14 cellular contexts compared by ENCODE assay signal in the genomic region with DNA sequence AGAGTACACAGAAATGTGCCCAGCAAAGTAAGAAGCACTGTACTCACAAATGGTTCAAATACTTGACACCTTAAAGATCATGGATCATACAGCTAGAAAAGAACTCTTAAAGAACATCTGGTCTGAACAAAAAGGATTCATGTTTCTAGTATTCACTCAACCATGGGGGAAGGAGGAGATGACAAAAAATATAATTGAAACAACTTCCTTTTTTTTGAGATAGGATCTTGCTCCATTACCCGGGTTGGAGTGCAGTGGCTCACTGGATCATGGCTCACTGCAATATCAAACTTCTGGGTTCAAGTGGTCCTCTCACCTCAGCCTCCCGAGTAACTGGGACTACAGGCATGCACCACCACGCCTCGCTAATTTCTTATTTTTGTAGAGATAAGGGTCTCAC. TPM values are rescaled to one million over a fixed set of nuclear protein-coding genes. Genes with fewer than 3 reads are reported as not detected.
DNase-seq lines count a peak whose midpoint lies in the region; TF ChIP-seq lines count a peak whose summit lies in the region.
"Had no signal": no experiment of that assay in that cellular context is flagged by ENCODE, and none has a peak within 500 bp of the region (broad histone marks: within the 10 kb centered on the region; RNA-seq: fewer than 3 reads in every experiment).

No MANE protein-coding gene starts in this region.

- CTCF ChIA-PET in activated CD4-positive, alpha-beta memory T cell treated with anti-CD3 and anti-CD28 coated beads, Interleukin-2, amount 10 ng/mL, durations not matched to agents 7 days and 5 days (lab: Charles Lee): interaction anchor here (0.6 kb wide), 1 partner anchor 10 kb away, joined by 3 read pairs; no protein-coding TSS in a partner anchor

- H3K36me3 Mint-ChIP-seq in IgD-negative memory B cell (peaks cover 8% of the 10 kb centered on the region), neural crest cell (ENCODE audit: low read depth) (peaks cover 41% of the 10 kb centered on the region)
- H3K36me3 Mint-ChIP-seq in activated T-helper 2 cell treated with anti-CD3 and anti-CD28 coated beads, Interferon-gamma antibody, Interleukin-2, Interleukin-4, amounts not matched to agents 10 μg/mL and 5 μg/mL and 100 μg/mL, durations not matched to agents 14 hours and 24 hours and 36 hours (ENCODE audit: low read depth): peaks cover 92% of the 10 kb centered on the region
- peaks cover 83% of the 10 kb centered on the region for H3K36me3 Mint-ChIP-seq in activated CD4-positive, alpha-beta memory T cell treated with anti-CD3 and anti-CD28 coated beads, Interleukin-2, amount 10 ng/mL, durations not matched to agents 7 days and 5 days (ENCODE audit: low read depth)

- H3K27ac Mint-ChIP-seq in IgD-negative memory B cell (peak overlapping the region; percentile 15 to 73 (median 64)), neural crest cell (ENCODE audit: unreplicated experiment) (no peak overlapping the region)
- H3K27ac Mint-ChIP-seq in activated T-helper 2 cell treated with anti-CD3 and anti-CD28 coated beads, Interferon-gamma antibody, Interleukin-2, Interleukin-4, amounts not matched to agents 10 μg/mL and 5 μg/mL and 100 μg/mL, durations not matched to agents 14 hours and 24 hours and 36 hours: peak overlapping the region; percentile 55
- H3K27ac Mint-ChIP-seq in activated CD4-positive, alpha-beta memory T cell treated with anti-CD3 and anti-CD28 coated beads, Interleukin-2, amount 10 ng/mL, durations not matched to agents 7 days and 5 days: no peak overlapping the region

- H3K9me3 Mint-ChIP-seq in IgD-negative memory B cell: no peaks in the 10 kb centered on the region
- no peaks in the 10 kb centered on the region for H3K9me3 Mint-ChIP-seq in activated T-helper 2 cell treated with anti-CD3 and anti-CD28 coated beads, Interferon-gamma antibody, Interleukin-2, Interleukin-4, amounts not matched to agents 10 μg/mL and 5 μg/mL and 100 μg/mL, durations not matched to agents 14 hours and 24 hours and 36 hours
- H3K9me3 Mint-ChIP-seq in neural crest cell: no peaks in the 10 kb centered on the region
- H3K9me3 Mint-ChIP-seq in activated CD4-positive, alpha-beta memory T cell treated with anti-CD3 and anti-CD28 coated beads, Interleukin-2, amount 10 ng/mL, durations not matched to agents 7 days and 5 days: no peaks in the 10 kb centered on the region

- H3K4me1 Mint-ChIP-seq in IgD-negative memory B cell: peaks cover 57 to 70% (median 61%) of the 10 kb centered on the region in 3 donors
- H3K4me1 Mint-ChIP-seq in activated T-helper 2 cell treated with anti-CD3 and anti-CD28 coated beads, Interferon-gamma antibody, Interleukin-2, Interleukin-4, amounts not matched to agents 10 μg/mL and 5 μg/mL and 100 μg/mL, durations not matched to agents 14 hours and 24 hours and 36 hours (ENCODE audit: low read depth): peaks cover 55% of the 10 kb centered on the region
- H3K4me1 Mint-ChIP-seq in neural crest cell: peaks cover 64% of the 10 kb centered on the region
- H3K4me1 Mint-ChIP-seq in activated CD4-positive, alpha-beta memory T cell treated with anti-CD3 and anti-CD28 coated beads, Interleukin-2, amount 10 ng/mL, durations not matched to agents 7 days and 5 days: peaks cover 70% of the 10 kb centered on the region

- intact Hi-C loops in activated T-helper 2 cell treated with anti-CD3 and anti-CD28 coated beads, Interferon-gamma antibody, Interleukin-2, Interleukin-4, amounts not matched to agents 10 μg/mL and 5 μg/mL and 100 μg/mL, durations not matched to agents 14 hours and 24 hours and 36 hours (cut with micrococcal nuclease): no loop called here

- H3K27me3 Mint-ChIP-seq in IgD-negative memory B cell: no peaks in the 10 kb centered on the region
- H3K27me3 Mint-ChIP-seq in activated T-helper 2 cell treated with anti-CD3 and anti-CD28 coated beads, Interferon-gamma antibody, Interleukin-2, Interleukin-4, amounts not matched to agents 10 μg/mL and 5 μg/mL and 100 μg/mL, durations not matched to agents 14 hours and 24 hours and 36 hours (ENCODE audit: low read depth): no peaks in the 10 kb centered on the region
- H3K27me3 Mint-ChIP-seq in neural crest cell (ENCODE audit: low read depth): no peaks in the 10 kb centered on the region
- no peaks in the 10 kb centered on the region for H3K27me3 Mint-ChIP-seq in activated CD4-positive, alpha-beta memory T cell treated with anti-CD3 and anti-CD28 coated beads, Interleukin-2, amount 10 ng/mL, durations not matched to agents 7 days and 5 days

- DNase-seq in SKM-1 treated with dmso at 0.1 percent for 144 hours (lab: John Stamatoyannopoulos, UW; ENCODE audit: unreplicated experiment): peak; percentile 21
- no peak for DNase-seq in SKM-1 (lab: John Stamatoyannopoulos, UW; ENCODE audit: unreplicated experiment)
- no peak for DNase-seq in activated T-helper 2 cell treated with anti-CD3 and anti-CD28 coated beads, Interferon-gamma antibody, Interleukin-2, Interleukin-4, amounts not matched to agents 10 μg/mL and 5 μg/mL and 100 μg/mL, durations not matched to agents 14 hours and 24 hours and 36 hours (ENCODE audit: low spot score)
- DNase-seq in neural crest cell (ENCODE audit: low read depth, low spot score): no peak
- DNase-seq in activated CD4-positive, alpha-beta memory T cell treated with anti-CD3 and anti-CD28 coated beads, Interleukin-2, amount 10 ng/mL, durations not matched to agents 7 days and 5 days: no peak
- no peak for DNase-seq in islet precursor cell
- DNase-seq in RKO (ENCODE audit: low spot score): no peak
- DNase-seq: DMS79, hippocampal formation, left ventricle myocardium inferior, NCI-H1436 treated with DMSO at 0.1 percent for 48 hours, NCI-H526, Right ventricle myocardium superior had no signal

- POLR2A ChIA-PET in activated CD4-positive, alpha-beta memory T cell treated with anti-CD3 and anti-CD28 coated beads, Interleukin-2, amount 10 ng/mL, durations not matched to agents 7 days and 5 days (lab: Charles Lee): no interaction called here

- H3K4me3 Mint-ChIP-seq in IgD-negative memory B cell: peak overlapping the region in 2 of 4 donors; percentile 68 to 75
- H3K4me3 Mint-ChIP-seq in activated T-helper 2 cell treated with anti-CD3 and anti-CD28 coated beads, Interferon-gamma antibody, Interleukin-2, Interleukin-4, amounts not matched to agents 10 μg/mL and 5 μg/mL and 100 μg/mL, durations not matched to agents 14 hours and 24 hours and 36 hours (ENCODE audit: low read depth): no peak overlapping the region
- H3K4me3 Mint-ChIP-seq in neural crest cell: peak overlapping the region; percentile 36
- H3K4me3 Mint-ChIP-seq in activated CD4-positive, alpha-beta memory T cell treated with anti-CD3 and anti-CD28 coated beads, Interleukin-2, amount 10 ng/mL, durations not matched to agents 7 days and 5 days: no peak overlapping the region

- TF ChIP-seq CTCF in neural crest cell (conservative IDR thresholded peaks at IDR 0.05): no peak

RNA-seq across cellular contexts. Expression of a gene that starts 6.0 kb away (rescaled TPM):
- polyA plus RNA-seq in IgD-negative memory B cell: 43.5 TPM
- 233 and 239 TPM in 2 replicates for total RNA-seq in activated T-helper 2 cell treated with anti-CD3 and anti-CD28 coated beads, Interferon-gamma antibody, Interleukin-2, Interleukin-4, amounts not matched to agents 10 μg/mL and 5 μg/mL and 100 μg/mL, durations not matched to agents 14 hours and 24 hours and 36 hours
- total RNA-seq in neural crest cell: 240 TPM in 2 replicates
- 100 to 1,000 TPM; 150 TPM for total RNA-seq in activated CD4-positive, alpha-beta memory T cell treated with anti-CD3 and anti-CD28 coated beads, Interleukin-2, amount 10 ng/mL, durations not matched to agents 7 days and 5 days

Comparison
In these comparisons a context has a peak if more than half of its experiments do, and no peak if none do; other contexts are left out.
1. H3K27ac Mint-ChIP-seq: peak in IgD-negative memory B cell (3 of 3) and activated T-helper 2 cell treated with anti-CD3 and anti-CD28 coated beads, Interferon-gamma antibody, Interleukin-2, Interleukin-4, amounts not matched to agents 10 μg/mL and 5 μg/mL and 100 μg/mL, durations not matched to agents 14 hours and 24 hours and 36 hours (single experiment); none in neural crest cell (single experiment) and activated CD4-positive, alpha-beta memory T cell treated with anti-CD3 and anti-CD28 coated beads, Interleukin-2, amount 10 ng/mL, durations not matched to agents 7 days and 5 days (single experiment).